In genomic region chr20:55456316-55456940, GRCh38 we compare ENCODE assay signal across 1 cellular context.
TF ChIP-seq lines count a peak whose summit lies in the region.

No MANE protein-coding gene starts in this region.

TF ChIP-seq in H1, 55 proteins besides CTCF, POLR2A, EP300 and RAD21 (continued from another document):
- TF ChIP-seq CHD7 (IDR thresholded peaks at IDR 0.05; ENCODE audit: insufficient replicate concordance, low read length): no peak
- TF ChIP-seq RFX5 (IDR thresholded peaks at IDR 0.05; ENCODE audit: borderline replicate concordance, low read depth, low read length): no peak
- TF ChIP-seq NANOG (IDR thresholded peaks at IDR 0.05; ENCODE audit: insufficient read depth, low read depth, low read length, poor library complexity, severe bottlenecking): no peak
- TF ChIP-seq EZH2 (IDR thresholded peaks at IDR 0.05; ENCODE audit: low read depth, low read length, severe bottlenecking): no peak
- no peak for TF ChIP-seq NRF1 (IDR thresholded peaks at IDR 0.05; ENCODE audit: low read depth, low read length)
- TF ChIP-seq CBX8 (IDR thresholded peaks at IDR 0.05; ENCODE audit: borderline replicate concordance, low read depth, low read length): no peak
- TF ChIP-seq ATF2 (IDR thresholded peaks at IDR 0.05; ENCODE audit: low read length): no peak
- TF ChIP-seq SIRT6 (IDR thresholded peaks at IDR 0.05; ENCODE audit: low read length): no peak
- no peak for TF ChIP-seq BACH1 (IDR thresholded peaks at IDR 0.05; ENCODE audit: low read length)
- TF ChIP-seq RBBP5 (IDR thresholded peaks at IDR 0.05; ENCODE audit: borderline replicate concordance, low read depth, low read length): no peak
- TF ChIP-seq CTBP2 (IDR thresholded peaks at IDR 0.05; ENCODE audit: borderline replicate concordance, insufficient read depth, insufficient read length, low read length): no peak
- TF ChIP-seq PHF8 (conservative IDR thresholded peaks at IDR 0.05; ENCODE audit: low read depth, low read length): no peak
- no peak for TF ChIP-seq E2F6 (IDR thresholded peaks at IDR 0.05)
- no peak for TF ChIP-seq JUN (IDR thresholded peaks at IDR 0.05; ENCODE audit: low read depth, low read length)
- no peak for TF ChIP-seq BRCA1 (IDR thresholded peaks at IDR 0.05; ENCODE audit: low read depth, low read length)
- no peak for TF ChIP-seq POU5F1 (IDR thresholded peaks at IDR 0.05; ENCODE audit: low read depth, low read length)
- TF ChIP-seq USF2 (IDR thresholded peaks at IDR 0.05; ENCODE audit: low read length): no peak
- no peak for TF ChIP-seq BCL11A (IDR thresholded peaks at IDR 0.05; ENCODE audit: low read depth in 2 of 2, low read length in 2 of 2)
